ENCODE assay signal across 10 cellular contexts in the genomic region with DNA sequence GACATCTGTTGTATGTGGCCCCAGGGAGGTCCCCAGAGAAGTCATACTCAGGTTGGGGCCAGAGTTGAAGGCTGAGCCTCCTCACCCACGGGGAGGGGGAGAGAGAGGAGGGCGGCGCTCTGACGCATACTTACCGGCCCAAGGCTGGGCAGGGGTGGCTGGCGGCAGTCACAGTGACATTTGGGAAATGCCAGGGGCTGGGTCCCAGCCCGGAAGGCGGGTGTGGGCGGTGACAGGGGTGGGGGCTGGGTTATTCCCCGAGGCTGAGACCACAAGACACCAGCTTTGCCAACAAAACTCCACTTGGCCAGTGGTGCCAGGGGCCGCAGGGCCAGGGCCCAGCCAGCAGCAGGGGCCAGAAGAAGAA. TPM values are rescaled to one million over a fixed set of nuclear protein-coding genes. Genes with fewer than 3 reads are reported as not detected.
A peak's percentile ranks its signal among the peaks of the same experiment; 100 is the strongest.
DNase-seq lines count a peak whose midpoint lies in the region; ATAC-seq and TF ChIP-seq lines count a peak whose summit lies in the region.
"Had no signal": no experiment of that assay in that cellular context is flagged by ENCODE, and none has a peak within 500 bp of the region (broad histone marks: within the 10 kb centered on the region; RNA-seq: fewer than 3 reads in every experiment).

No MANE protein-coding gene starts in this region.

- H3K27me3 Mint-ChIP-seq in natural killer cell (ENCODE audit: low read depth in 2 of 2), result peaks cover 0 to 5% of the 10 kb centered on the region in 2 donors

- H3K27ac ChIP-seq in ascending aorta (no peak overlapping the region), aorta (ENCODE audit: low read depth in 1 of 2, low read length in 2 of 2) (no peak overlapping the region)
- H3K27ac ChIP-seq: PC-9 had no signal

- H3K27me3 ChIP-seq in ascending aorta (no peaks in the 10 kb centered on the region), aorta (ENCODE audit: control insufficient read depth in 1 of 2, insufficient read depth in 2 of 2, low read length in 1 of 2) (no peaks in the 10 kb centered on the region)

- no peaks in the 10 kb centered on the region for H3K9me3 ChIP-seq in ascending aorta
- H3K9me3 ChIP-seq in aorta (ENCODE audit: control insufficient read depth, low read length), result no peaks in the 10 kb centered on the region

- peaks cover 0 to 2% of the 10 kb centered on the region in 2 donors for H3K4me1 ChIP-seq in ascending aorta
- H3K4me1 ChIP-seq in aorta (ENCODE audit: control insufficient read depth in 1 of 2, insufficient read depth in 2 of 2, low read length in 2 of 2), result no peaks in the 10 kb centered on the region

- intact Hi-C loops in ascending aorta (cut with DNase I), result no loop called here
- intact Hi-C loops in natural killer cell (cut with micrococcal nuclease), result no loop called here
- intact Hi-C loops in aorta (cut with DNase I), result no loop called here

- H3K4me3 ChIP-seq in ascending aorta (no peak overlapping the region), aorta (ENCODE audit: low read length in 2 of 2) (no peak overlapping the region)
- H3K4me3 ChIP-seq: PC-9 had no signal

- peak; percentile 31 for DNase-seq in stimulated activated CD4-positive, alpha-beta T cell treated with anti-CD3 and anti-CD28 coated beads, Interleukin-12 subunit alpha, Interleukin-12 subunit beta, amount 100 ng/mL, for 4 hours
- no peak for DNase-seq in stimulated activated CD4-positive, alpha-beta T cell treated with anti-CD3 and anti-CD28 coated beads, Interleukin-2, amount 100 ng/mL, for 48 hours
- peak; percentile 4 to 52 for DNase-seq in ascending aorta (ENCODE audit: low spot score in 2 of 2)
- peak; percentile 28 for DNase-seq in natural killer cell
- peak; percentile 48 to 80 for DNase-seq in aorta
- no peak for DNase-seq in NCI-H2227 (lab: John Stamatoyannopoulos, UW; ENCODE audit: unreplicated experiment)
- DNase-seq: effector CD8-positive, alpha-beta T cell had no signal

- H3K36me3 Mint-ChIP-seq in natural killer cell, result no peaks in the 10 kb centered on the region

- TF ChIP-seq CTCF in ascending aorta (IDR thresholded peaks at IDR 0.05) (no peak), natural killer cell (IDR thresholded peaks at IDR 0.05) (no peak)

- no peak overlapping the region for H3K4me3 Mint-ChIP-seq in natural killer cell

- no peaks in the 10 kb centered on the region for H3K9me3 Mint-ChIP-seq in natural killer cell

- H3K36me3 ChIP-seq in ascending aorta (no peaks in the 10 kb centered on the region), aorta (ENCODE audit: control insufficient read depth in 1 of 2, insufficient read depth in 2 of 2, low read length in 1 of 2) (no peaks in the 10 kb centered on the region)

- peaks cover 23 to 76% of the 10 kb centered on the region in 2 donors for H3K4me1 Mint-ChIP-seq in natural killer cell

- ATAC-seq in natural killer cell (peak; percentile 40 to 65 (median 55)), aorta (ENCODE audit: low FRiP score) (no peak), GM21447 (IDR thresholded peaks at IDR 0.05; ENCODE audit: unreplicated experiment) (no peak), GM18873 (IDR thresholded peaks at IDR 0.05; ENCODE audit: low FRiP score, unreplicated experiment) (no peak)

- WGBS in aorta, 2 donors, result 13 to 15% methylated on average over 10 to 11 of the region's 11 CpGs

- H3K27ac Mint-ChIP-seq in natural killer cell, result peak overlapping the region in 1 of 2 donors; percentile 77

RNA-seq across cellular contexts. Expression of a gene that starts 41.1 kb away (rescaled TPM):
- not detected for total RNA-seq in ascending aorta
- total RNA-seq in natural killer cell, result 10 to 100 TPM in 2 of 3 donors, 1 to 10 TPM in 1; 9.3 to 12.9 (median 10.9) TPM
- 1 to 10 TPM; 1.9 to 3.1 TPM for total RNA-seq in aorta
- polyA plus RNA-seq in aorta, result 1 to 10 TPM in 1 of 2 donors, not detected in 1; 3.9 TPM

Comparison
In these comparisons a context has a peak if more than half of its experiments do, and no peak if none do; other contexts are left out.
1. DNase-seq: peak in stimulated activated CD4-positive, alpha-beta T cell treated with anti-CD3 and anti-CD28 coated beads, Interleukin-12 subunit alpha, Interleukin-12 subunit beta, amount 100 ng/mL, for 4 hours (single experiment), ascending aorta (2 of 2), natural killer cell (single experiment) and aorta (2 of 2); none in stimulated activated CD4-positive, alpha-beta T cell treated with anti-CD3 and anti-CD28 coated beads, Interleukin-2, amount 100 ng/mL, for 48 hours (0 of 2) and NCI-H2227 (single experiment).
2. ATAC-seq: peak in natural killer cell (3 of 3); none in aorta (single experiment), GM21447 (single experiment) and GM18873 (single experiment).